ENCODE assay signal across 16 cellular contexts in the genomic region with DNA sequence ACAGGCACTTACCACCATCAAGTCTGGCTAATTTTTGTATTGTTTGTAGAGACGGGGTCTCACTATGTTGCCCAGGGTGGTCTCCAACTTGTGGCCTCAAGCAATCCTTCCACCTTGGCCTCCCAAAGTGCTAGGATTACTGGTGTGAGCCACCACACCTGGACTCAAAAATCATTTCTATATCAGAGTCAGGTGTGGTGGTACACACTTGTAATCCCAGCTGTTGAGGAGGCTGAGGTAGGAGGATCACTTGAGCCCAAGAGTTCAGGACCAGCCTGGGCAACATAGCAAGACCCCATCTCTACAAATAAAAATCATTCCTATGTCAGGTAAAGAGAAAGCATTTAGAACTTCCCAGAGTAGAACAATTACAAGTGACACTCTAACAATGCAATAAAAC. TPM values are rescaled to one million over a fixed set of nuclear protein-coding genes. Genes with fewer than 3 reads are reported as not detected.
DNase-seq lines count a peak whose midpoint lies in the region; ATAC-seq and TF ChIP-seq lines count a peak whose summit lies in the region.
"Had no signal": no experiment of that assay in that cellular context is flagged by ENCODE, and none has a peak within 500 bp of the region (broad histone marks: within the 10 kb centered on the region; RNA-seq: fewer than 3 reads in every experiment).

No MANE protein-coding gene starts in this region.

- H3K9me3 Mint-ChIP-seq in activated naive CD4-positive, alpha-beta T cell treated with anti-CD3 and anti-CD28 coated beads, Interleukin-2, amount 50 U/mL, for 72 hours = no peaks in the 10 kb centered on the region
- no peaks in the 10 kb centered on the region for H3K9me3 Mint-ChIP-seq in activated CD8-positive, alpha-beta T cell treated with anti-CD3 and anti-CD28 coated beads for 36 hours
- no peaks in the 10 kb centered on the region for H3K9me3 Mint-ChIP-seq in memory B cell

- no peak overlapping the region for H3K4me3 Mint-ChIP-seq in activated CD8-positive, alpha-beta T cell treated with anti-CD3 and anti-CD28 coated beads for 36 hours
- no peak overlapping the region for H3K4me3 Mint-ChIP-seq in memory B cell

- H3K27me3 Mint-ChIP-seq in activated CD8-positive, alpha-beta T cell treated with anti-CD3 and anti-CD28 coated beads for 36 hours = no peaks in the 10 kb centered on the region
- no peaks in the 10 kb centered on the region for H3K27me3 Mint-ChIP-seq in memory B cell

- H3K27ac Mint-ChIP-seq in activated naive CD4-positive, alpha-beta T cell treated with anti-CD3 and anti-CD28 coated beads, Interleukin-2, amount 50 U/mL, for 72 hours = peak overlapping the region; percentile 50 to 94
- H3K27ac Mint-ChIP-seq in activated CD8-positive, alpha-beta T cell treated with anti-CD3 and anti-CD28 coated beads for 36 hours = peak overlapping the region; percentile 91
- H3K27ac Mint-ChIP-seq in memory B cell = peak overlapping the region; percentile 93

- no peak for DNase-seq in activated naive CD4-positive, alpha-beta T cell treated with anti-CD3 and anti-CD28 coated beads, Interleukin-2, amount 50 U/mL, for 72 hours (ENCODE audit: low spot score in 2 of 2)
- DNase-seq in activated naive CD4-positive, alpha-beta T cell (lab: John Stamatoyannopoulos, UW) = no peak
- no peak for DNase-seq in activated CD8-positive, alpha-beta T cell treated with anti-CD3 and anti-CD28 coated beads for 36 hours
- DNase-seq in memory B cell (ENCODE audit: low spot score in 2 of 2) (no peak), DMS79 treated with DMSO at 0.1 percent for 48 hours (lab: John Stamatoyannopoulos, UW) (no peak), posterior vena cava (ENCODE audit: low spot score) (no peak), medulla oblongata (ENCODE audit: extremely low spot score) (no peak)
- no peak for DNase-seq in stimulated activated CD4-positive, alpha-beta T cell treated with anti-CD3 and anti-CD28 coated beads, Interleukin-4, amount 100 ng/mL, for 24 hours
- DNase-seq: activated CD4-positive, alpha-beta T cell treated with anti-CD3 and anti-CD28 coated beads, Interleukin-2, amount 50 U/mL, for 4 hours; activated gamma-delta T cell; heart right ventricle; kidney; midbrain; NCI-H1092 treated with DMSO at 0.1 percent for 48 hours; occipital lobe; RPMI8226 had no signal

- no peaks in the 10 kb centered on the region for H3K36me3 Mint-ChIP-seq in activated naive CD4-positive, alpha-beta T cell treated with anti-CD3 and anti-CD28 coated beads, Interleukin-2, amount 50 U/mL, for 72 hours
- peaks cover 22% of the 10 kb centered on the region for H3K36me3 Mint-ChIP-seq in activated CD8-positive, alpha-beta T cell treated with anti-CD3 and anti-CD28 coated beads for 36 hours (ENCODE audit: low read depth)
- H3K36me3 Mint-ChIP-seq in memory B cell = peaks cover 16% of the 10 kb centered on the region

- no peak for TF ChIP-seq CTCF in activated CD8-positive, alpha-beta T cell treated with anti-CD3 and anti-CD28 coated beads for 36 hours (IDR thresholded peaks at IDR 0.05)

- intact Hi-C loops in activated CD8-positive, alpha-beta T cell treated with anti-CD3 and anti-CD28 coated beads for 36 hours (cut with micrococcal nuclease) = no loop called here
- intact Hi-C loops in posterior vena cava (cut with DNase I) = no loop called here

- no peak for ATAC-seq in activated naive CD4-positive, alpha-beta T cell treated with anti-CD3 and anti-CD28 coated beads, Interleukin-2, amount 50 U/mL, for 72 hours
- ATAC-seq in activated CD8-positive, alpha-beta T cell treated with anti-CD3 and anti-CD28 coated beads for 36 hours = no peak
- ATAC-seq in memory B cell (ENCODE audit: low read depth) = no peak
- ATAC-seq: heart right ventricle had no signal

- CTCF ChIA-PET in activated CD8-positive, alpha-beta T cell treated with anti-CD3 and anti-CD28 coated beads for 36 hours (lab: Charles Lee) = no interaction called here

- POLR2A ChIA-PET in activated CD8-positive, alpha-beta T cell treated with anti-CD3 and anti-CD28 coated beads for 36 hours (lab: Charles Lee) = interaction anchor here (0.6 to 1.3 kb wide), 2 partner anchors 14 to 1693 kb away, joined by 3 to 4 read pairs; no protein-coding TSS in a partner anchor

- H3K4me1 Mint-ChIP-seq in activated CD8-positive, alpha-beta T cell treated with anti-CD3 and anti-CD28 coated beads for 36 hours (ENCODE audit: low read depth) = peaks cover 44% of the 10 kb centered on the region
- peaks cover 31% of the 10 kb centered on the region for H3K4me1 Mint-ChIP-seq in memory B cell

RNA-seq across cellular contexts. Expression of a gene that starts 48.4 kb away (rescaled TPM):
- total RNA-seq in activated naive CD4-positive, alpha-beta T cell treated with anti-CD3 and anti-CD28 coated beads, Interleukin-2, amount 50 U/mL, for 72 hours = 100 to 1,000 TPM; 112 to 142 TPM
- total RNA-seq in activated CD8-positive, alpha-beta T cell treated with anti-CD3 and anti-CD28 coated beads for 36 hours = 100 to 1,000 TPM; 111 to 112 TPM
- total RNA-seq in posterior vena cava = 100 to 1,000 TPM; 103 to 106 TPM

RNA-seq across cellular contexts. Expression of a gene that starts 48.8 kb away (rescaled TPM):
- 10 to 100 TPM; 31.6 to 57.1 TPM for total RNA-seq in activated naive CD4-positive, alpha-beta T cell treated with anti-CD3 and anti-CD28 coated beads, Interleukin-2, amount 50 U/mL, for 72 hours
- 10 to 100 TPM; 40.7 to 41.9 TPM for total RNA-seq in activated CD8-positive, alpha-beta T cell treated with anti-CD3 and anti-CD28 coated beads for 36 hours
- total RNA-seq in posterior vena cava = 1 to 10 TPM; 4.2 to 4.8 TPM

Comparison
In these comparisons a context has a peak if more than half of its experiments do, and no peak if none do; other contexts are left out.
1. RNA of a gene that starts 48.8 kb away (total RNA-seq): 31.6 to 57.1 TPM in activated naive CD4-positive, alpha-beta T cell treated with anti-CD3 and anti-CD28 coated beads, Interleukin-2, amount 50 U/mL, for 72 hours and 40.7 to 41.9 TPM in activated CD8-positive, alpha-beta T cell treated with anti-CD3 and anti-CD28 coated beads for 36 hours; 4.2 to 4.8 TPM in posterior vena cava; every median in the first group is over 4 times any median in the second.
2. Peak in every context shown above with its lines, with median percentiles within 50 percentile points of each other: H3K27ac Mint-ChIP-seq.